In genomic region chr14:29123017-29123416, GRCh38 we compare ENCODE assay signal across 26 cellular contexts.
"Had no signal": no experiment of that assay in that cellular context is flagged by ENCODE, and none has a peak within 500 bp of the region (broad histone marks: within the 10 kb centered on the region; RNA-seq: fewer than 3 reads in every experiment).

No MANE protein-coding gene starts in this region.

- ATAC-seq: naive thymus-derived CD8-positive, alpha-beta T cell; natural killer cell treated with Interleukin-12 subunit alpha and Interleukin-12 subunit beta and Interleukin-15 and Interleukin-18, amount 100 ng/mL, for 72 hours; pancreas; right cardiac atrium; right lobe of liver; stimulated activated memory B cell treated with anti-CD40 and anti-IgM and Interleukin-4, amounts not matched to agents 10 μg/mL and 1 μg/mL and 100 μg/mL, for 72 hours; stimulated activated naive CD8-positive, alpha-beta T cell treated with anti-CD3 and anti-CD28 coated beads, Interleukin-15, amount 100 ng/mL, for 72 hours; stimulated activated naive CD8-positive, alpha-beta T cell treated with anti-CD3 and anti-CD28 coated beads, Interleukin-15, Interleukin-2, amounts not matched to agents 100 U/mL and 50 U/mL, for 24 hours; upper lobe of right lung had no signal

- FAIRE-seq: pancreas, small intestine had no signal

- H3K36me3 ChIP-seq: neutrophil, pancreas, prostate gland, right lobe of liver, sigmoid colon, suprapubic skin, tibial artery, transverse colon, upper lobe of right lung, uterus had no signal

- H3K27ac ChIP-seq: neutrophil, pancreas, prostate gland, right lobe of liver, sigmoid colon, suprapubic skin, testis, tibial artery, transverse colon, upper lobe of right lung, uterus had no signal

- H3K27me3 ChIP-seq: neutrophil, pancreas, right lobe of liver, sigmoid colon, suprapubic skin, testis, tibial artery, transverse colon, upper lobe of right lung, uterus had no signal

- DNase-seq: naive thymus-derived CD8-positive, alpha-beta T cell; nephron progenitor cell; nucleus accumbens; pancreas; right cardiac atrium; right lobe of liver; sigmoid colon; small intestine; stimulated activated CD4-positive, alpha-beta T cell treated with anti-CD3 and anti-CD28 coated beads, Interleukin-15, amount 100 ng/mL, for 24 hours; stimulated activated CD4-positive, alpha-beta T cell treated with anti-CD3 and anti-CD28 coated beads, Interleukin-2, amount 100 ng/mL, for 24 hours; stimulated activated CD4-positive, alpha-beta T cell treated with anti-CD3 and anti-CD28 coated beads, Interleukin-2, amount 100 ng/mL, for 48 hours; stimulated activated CD4-positive, alpha-beta T cell treated with anti-CD3 and anti-CD28 coated beads, Interleukin-4, amount 100 ng/mL, for 24 hours; stimulated activated naive CD4-positive, alpha-beta T cell; stimulated activated naive CD8-positive, alpha-beta T cell treated with anti-CD3 and anti-CD28 coated beads, Interleukin-15, amount 100 ng/mL, for 72 hours; stimulated activated naive CD8-positive, alpha-beta T cell treated with anti-CD3 and anti-CD28 coated beads, Interleukin-15, Interleukin-2, amounts not matched to agents 100 U/mL and 50 U/mL, for 24 hours; substantia nigra; testis; tibial artery; transverse colon; upper lobe of right lung; uterus had no signal

- H3K4me3 ChIP-seq: pancreas, prostate gland, right lobe of liver, sigmoid colon, suprapubic skin, testis, tibial artery, transverse colon, upper lobe of right lung, uterus had no signal

- H3K9me3 ChIP-seq: neutrophil, pancreas, prostate gland, right lobe of liver, sigmoid colon, suprapubic skin, testis, tibial artery, upper lobe of right lung, uterus had no signal

- H3K4me1 ChIP-seq: pancreas, prostate gland, right lobe of liver, sigmoid colon, suprapubic skin, testis, tibial artery, transverse colon, upper lobe of right lung, uterus had no signal
